Comparison of ENCODE assay signal across 20 cellular contexts in genomic region chr4:8478371-8478770, GRCh38.
"Had no signal": no experiment of that assay in that cellular context is flagged by ENCODE, and none has a peak within 500 bp of the region (broad histone marks: within the 10 kb centered on the region; RNA-seq: fewer than 3 reads in every experiment).

No MANE protein-coding gene starts in this region.

- H3K9me3 Mint-ChIP-seq: activated T-cell treated with anti-CD3 and anti-CD28 coated beads, Interleukin-2, amount 50 U/mL, for 4 hours; brain; central memory CD8-positive, alpha-beta T cell had no signal

- H3K27ac Mint-ChIP-seq: activated CD8-positive, alpha-beta memory T cell treated with anti-CD3 and anti-CD28 coated beads, Interleukin-2, amount 10 ng/mL, durations not matched to agents 7 days and 5 days; activated naive CD8-positive, alpha-beta T cell had no signal

- H3K4me3 Mint-ChIP-seq: activated CD8-positive, alpha-beta memory T cell treated with anti-CD3 and anti-CD28 coated beads, Interleukin-2, amount 10 ng/mL, durations not matched to agents 7 days and 5 days; activated naive CD8-positive, alpha-beta T cell; activated T-cell treated with anti-CD3 and anti-CD28 coated beads, Interleukin-2, amount 50 U/mL, for 4 hours; brain; central memory CD8-positive, alpha-beta T cell had no signal

- H3K36me3 Mint-ChIP-seq: activated CD8-positive, alpha-beta memory T cell treated with anti-CD3 and anti-CD28 coated beads, Interleukin-2, amount 10 ng/mL, durations not matched to agents 7 days and 5 days; activated naive CD8-positive, alpha-beta T cell had no signal

- DNase-seq: activated CD4-positive, alpha-beta T cell treated with anti-CD3 and anti-CD28 coated beads for 4 hours; activated CD4-positive, alpha-beta T cell treated with anti-CD3 and anti-CD28 coated beads, Interleukin-2, amount 50 U/mL, for 4 hours; activated CD4-positive, CD25-positive, alpha-beta regulatory T cell; activated CD8-positive, alpha-beta memory T cell treated with anti-CD3 and anti-CD28 coated beads, Interleukin-2, amount 10 ng/mL, durations not matched to agents 7 days and 5 days; activated effector memory CD4-positive, alpha-beta T cell treated with anti-CD3 and anti-CD28 coated beads, Interleukin-2, amount 50 U/mL, for 16 hours; activated naive CD4-positive, alpha-beta T cell treated with Interleukin-2 at 50 U/mL for 16 hours; activated T-cell treated with anti-CD3 and anti-CD28 coated beads, Interleukin-2, amount 50 U/mL, for 4 hours; amygdala; NCI-H1092; NCI-H1417; NCI-H1930; NCI-H2171; NCI-H226; NCI-H526 treated with DMSO at 0.1 percent for 48 hours; NCI-H82; SIG-M5 had no signal

- H3K27ac ChIP-seq: VCaP had no signal

- ATAC-seq: activated CD8-positive, alpha-beta memory T cell treated with anti-CD3 and anti-CD28 coated beads, Interleukin-2, amount 10 ng/mL, durations not matched to agents 7 days and 5 days had no signal

- H3K27me3 Mint-ChIP-seq: activated CD8-positive, alpha-beta memory T cell treated with anti-CD3 and anti-CD28 coated beads, Interleukin-2, amount 10 ng/mL, durations not matched to agents 7 days and 5 days; activated naive CD8-positive, alpha-beta T cell; brain; central memory CD8-positive, alpha-beta T cell had no signal

- H3K4me1 Mint-ChIP-seq: central memory CD8-positive, alpha-beta T cell had no signal
